In the genomic region with DNA sequence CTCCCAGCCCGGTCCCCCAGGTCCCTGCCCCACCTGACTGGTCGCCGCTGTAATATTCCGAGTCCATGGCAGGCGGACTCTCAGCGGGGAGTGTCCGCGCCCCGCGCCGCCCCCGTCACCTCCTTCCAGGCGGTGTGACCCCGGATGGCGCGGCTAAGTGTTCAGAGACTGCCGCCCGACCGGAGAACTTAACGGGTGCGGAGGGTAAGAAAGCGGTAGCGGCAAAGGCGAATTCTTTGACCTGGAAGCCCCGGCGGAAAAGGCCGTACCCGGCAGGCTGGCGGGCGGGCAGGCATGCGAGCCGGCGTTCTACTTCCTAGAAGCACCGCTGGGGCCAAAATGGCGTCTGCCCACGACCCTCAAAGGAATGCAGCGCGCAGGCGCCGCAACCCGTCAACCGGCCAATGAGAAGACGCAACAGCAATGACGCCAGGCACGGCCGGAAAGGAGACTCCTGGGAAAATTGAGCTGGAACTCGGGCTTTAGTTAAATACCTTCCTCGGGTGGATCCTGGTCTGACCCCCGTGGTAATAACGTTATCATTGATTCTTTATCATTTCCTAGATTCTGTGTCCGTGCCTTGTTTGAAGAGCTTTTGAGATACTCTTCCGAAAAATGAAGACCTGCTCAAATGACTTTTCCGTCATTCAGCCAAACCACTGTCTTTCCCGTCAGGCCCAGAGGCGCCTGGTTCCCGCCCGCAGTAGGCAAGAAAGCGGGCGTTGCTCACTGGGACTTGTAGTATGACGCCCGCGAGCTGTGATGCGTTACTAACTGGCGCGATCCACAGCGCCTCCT, we compare ENCODE assay signal across 8 cellular contexts. TPM values are rescaled to one million over a fixed set of nuclear protein-coding genes. Genes with fewer than 3 reads are reported as not detected.
DNase-seq lines count a peak whose midpoint lies in the region; ATAC-seq and TF ChIP-seq lines count a peak whose summit lies in the region.

A gene (minus strand): TSS at position 348 of the 798 bp plus-strand sequence. CDS start 281 bp downstream, at position 67.

- ATAC-seq in HG02885 (IDR thresholded peaks at IDR 0.05; ENCODE audit: poor library complexity, unreplicated experiment), result peak; percentile 89
- peak; percentile 94 for ATAC-seq in T-helper 17 cell

- H3K4me1 Mint-ChIP-seq in T-helper 17 cell (peaks cover 31% of the 10 kb centered on the region), progenitor cell of endocrine pancreas (ENCODE audit: low read depth) (peaks cover 18% of the 10 kb centered on the region)

- H3K36me3 Mint-ChIP-seq in T-helper 17 cell (ENCODE audit: low read depth) (peaks cover 7% of the 10 kb centered on the region), progenitor cell of endocrine pancreas (ENCODE audit: insufficient read depth) (peaks cover 5% of the 10 kb centered on the region)

- no peaks in the 10 kb centered on the region for H3K27me3 Mint-ChIP-seq in T-helper 17 cell
- H3K27me3 Mint-ChIP-seq in progenitor cell of endocrine pancreas, result no peaks in the 10 kb centered on the region

- TF ChIP-seq CTCF in left ventricle myocardium inferior (IDR thresholded peaks at IDR 0.05; ENCODE audit: borderline replicate concordance) (peak; percentile 59), progenitor cell of endocrine pancreas (IDR thresholded peaks at IDR 0.05; ENCODE audit: unreplicated experiment) (peak; percentile 37)

- DNase-seq in NCI-H1694 treated with DMSO at 0.1 percent for 48 hours (lab: John Stamatoyannopoulos, UW) (peak; percentile 99), T-helper 17 cell (peak; percentile 85 to 87 (median 85)), amygdala (lab: John Stamatoyannopoulos, UW) (peak; percentile 74 to 96 (median 92)), left ventricle myocardium inferior (peak; percentile 94), progenitor cell of endocrine pancreas (ENCODE audit: low spot score, unreplicated experiment) (peak; percentile 88), ureter (ENCODE audit: low spot score) (peak; percentile 96)

- peak within 1 kb of the TSS; percentile 95 for H3K27ac ChIP-seq in left ventricle myocardium inferior (replicated peaks)

- H3K4me3 ChIP-seq in left ventricle myocardium inferior, result peak within 1 kb of the TSS; percentile 95

- H3K27me3 ChIP-seq in left ventricle myocardium inferior (ENCODE audit: low read depth), result no peaks in the 10 kb centered on the region

- H3K27ac Mint-ChIP-seq in T-helper 17 cell (peak within 1 kb of the TSS; percentile 98), progenitor cell of endocrine pancreas (peak within 1 kb of the TSS; percentile 99)

- peaks cover 23% of the 10 kb centered on the region for H3K36me3 ChIP-seq in left ventricle myocardium inferior

- intact Hi-C loops in left ventricle myocardium inferior (cut with micrococcal nuclease), result no loop called here

- peak; percentile 72 for TF ChIP-seq POLR2A in GM15510 (IDR thresholded peaks at IDR 0.05; ENCODE audit: borderline replicate concordance, extremely low read depth, insufficient read length)

- H3K4me1 ChIP-seq in left ventricle myocardium inferior, result peaks cover 42% of the 10 kb centered on the region

- H3K4me3 Mint-ChIP-seq in T-helper 17 cell (peak within 1 kb of the TSS; percentile 96), progenitor cell of endocrine pancreas (ENCODE audit: low read depth) (peak within 1 kb of the TSS; percentile 87)

- peaks cover 3% of the 10 kb centered on the region for H3K9me3 Mint-ChIP-seq in progenitor cell of endocrine pancreas (ENCODE audit: low read depth)

- H3K9me3 ChIP-seq in T-helper 17 cell (ENCODE audit: control insufficient read depth, low read length, poor library complexity, severe bottlenecking) (peaks cover 3% of the 10 kb centered on the region), left ventricle myocardium inferior (replicated peaks) (no peaks in the 10 kb centered on the region)

RNA-seq across cellular contexts. Expression of the gene that starts here (rescaled TPM):
- total RNA-seq in T-helper 17 cell (10 to 100 TPM; 26.4 TPM), left ventricle myocardium inferior (59.8 TPM), progenitor cell of endocrine pancreas (60.4 and 61.2 TPM in 2 replicates), ureter (43.5 TPM)

Comparison
In these comparisons a context has a peak if more than half of its experiments do, and no peak if none do; other contexts are left out.
1. Peak in every context shown above with its lines: DNase-seq, ATAC-seq, H3K4me3 ChIP-seq and H3K27ac ChIP-seq.